Comparison of ENCODE assay signal across 1 cellular context in the genomic region with DNA sequence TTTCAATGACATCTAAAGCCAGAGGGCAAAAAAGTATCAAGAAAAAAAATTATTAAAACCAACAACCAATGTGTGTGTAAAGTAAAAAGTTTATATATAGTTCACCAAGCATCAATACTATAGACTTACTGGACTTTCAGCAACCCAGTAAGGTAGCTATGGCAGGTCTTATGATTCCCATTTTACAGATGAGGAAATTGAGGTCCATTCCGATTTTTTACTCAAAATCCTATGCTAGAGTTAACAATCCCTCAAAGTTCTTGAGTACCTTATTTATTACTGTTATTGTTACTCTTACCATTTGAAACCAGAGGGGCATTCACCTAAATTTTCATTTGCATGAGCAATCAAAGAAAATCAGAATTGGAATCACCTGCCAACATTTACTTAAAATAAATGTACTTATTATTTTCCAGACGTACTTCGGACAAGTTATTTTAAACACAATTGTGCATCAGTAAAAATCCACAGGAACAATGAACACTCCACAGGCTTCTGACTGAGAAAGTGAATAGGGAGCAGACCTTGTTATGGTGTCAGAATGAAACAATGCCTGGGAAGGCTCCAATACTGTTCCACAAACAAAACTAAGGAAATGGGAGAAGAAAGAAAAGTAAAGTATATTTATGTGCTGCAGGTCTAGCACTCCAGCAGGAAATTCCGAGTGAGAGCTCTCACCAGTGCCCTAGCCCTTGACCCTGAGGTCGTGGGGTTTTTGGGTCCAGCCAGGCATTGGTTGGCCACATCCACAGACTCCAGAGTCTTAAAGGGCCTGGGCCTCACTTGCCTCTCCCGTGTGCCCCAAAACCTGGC.
TF ChIP-seq lines count a peak whose summit lies in the region.

No MANE protein-coding gene starts in this region.

TF ChIP-seq in GM12878, 131 proteins besides CTCF, POLR2A, EP300 and RAD21 (continued from another document):
- TF ChIP-seq PML (IDR thresholded peaks at IDR 0.05; ENCODE audit: low read length) (no peak; the same call in 1 of the 2 replicates), RFX5 (IDR thresholded peaks at IDR 0.05; ENCODE audit: low read depth, low read length) (no peak)
- TF ChIP-seq, protein P1, sequence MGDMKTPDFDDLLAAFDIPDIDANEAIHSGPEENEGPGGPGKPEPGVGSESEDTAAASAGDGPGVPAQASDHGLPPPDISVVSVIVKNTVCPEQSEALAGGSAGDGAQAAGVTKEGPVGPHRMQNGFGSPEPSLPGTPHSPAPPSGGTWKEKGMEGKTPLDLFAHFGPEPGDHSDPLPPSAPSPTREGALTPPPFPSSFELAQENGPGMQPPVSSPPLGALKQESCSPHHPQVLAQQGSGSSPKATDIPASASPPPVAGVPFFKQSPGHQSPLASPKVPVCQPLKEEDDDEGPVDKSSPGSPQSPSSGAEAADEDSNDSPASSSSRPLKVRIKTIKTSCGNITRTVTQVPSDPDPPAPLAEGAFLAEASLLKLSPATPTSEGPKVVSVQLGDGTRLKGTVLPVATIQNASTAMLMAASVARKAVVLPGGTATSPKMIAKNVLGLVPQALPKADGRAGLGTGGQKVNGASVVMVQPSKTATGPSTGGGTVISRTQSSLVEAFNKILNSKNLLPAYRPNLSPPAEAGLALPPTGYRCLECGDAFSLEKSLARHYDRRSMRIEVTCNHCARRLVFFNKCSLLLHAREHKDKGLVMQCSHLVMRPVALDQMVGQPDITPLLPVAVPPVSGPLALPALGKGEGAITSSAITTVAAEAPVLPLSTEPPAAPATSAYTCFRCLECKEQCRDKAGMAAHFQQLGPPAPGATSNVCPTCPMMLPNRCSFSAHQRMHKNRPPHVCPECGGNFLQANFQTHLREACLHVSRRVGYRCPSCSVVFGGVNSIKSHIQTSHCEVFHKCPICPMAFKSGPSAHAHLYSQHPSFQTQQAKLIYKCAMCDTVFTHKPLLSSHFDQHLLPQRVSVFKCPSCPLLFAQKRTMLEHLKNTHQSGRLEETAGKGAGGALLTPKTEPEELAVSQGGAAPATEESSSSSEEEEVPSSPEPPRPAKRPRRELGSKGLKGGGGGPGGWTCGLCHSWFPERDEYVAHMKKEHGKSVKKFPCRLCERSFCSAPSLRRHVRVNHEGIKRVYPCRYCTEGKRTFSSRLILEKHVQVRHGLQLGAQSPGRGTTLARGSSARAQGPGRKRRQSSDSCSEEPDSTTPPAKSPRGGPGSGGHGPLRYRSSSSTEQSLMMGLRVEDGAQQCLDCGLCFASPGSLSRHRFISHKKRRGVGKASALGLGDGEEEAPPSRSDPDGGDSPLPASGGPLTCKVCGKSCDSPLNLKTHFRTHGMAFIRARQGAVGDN (IDR thresholded peaks at IDR 0.05) = peak; percentile 78
